Comparison of ENCODE assay signal across 34 cellular contexts in genomic region chr2:73772819-73773218, GRCh38. TPM values are rescaled to one million over a fixed set of nuclear protein-coding genes. Genes with fewer than 3 reads are reported as not detected.
"Had no signal": no experiment of that assay in that cellular context is flagged by ENCODE, and none has a peak within 500 bp of the region (broad histone marks: within the 10 kb centered on the region; RNA-seq: fewer than 3 reads in every experiment).

No MANE protein-coding gene starts in this region.

- H3K27me3 Mint-ChIP-seq: activated B cell treated with CpG ODN at 0.5 μM for 24 hours; activated CD8-positive, alpha-beta T cell treated with anti-CD3 and anti-CD28 coated beads for 36 hours; activated naive CD4-positive, alpha-beta T cell treated with anti-CD3 and anti-CD28 coated beads, Interleukin-2, amount 10 ng/mL, durations not matched to agents 7 days and 5 days; activated naive CD8-positive, alpha-beta T cell treated with anti-CD3 and anti-CD28 coated beads, Interleukin-2, amount 10 ng/mL, durations not matched to agents 7 days and 5 days; brain; T-helper 17 cell had no signal

- H3K9me3 Mint-ChIP-seq: activated B cell treated with CpG ODN at 0.5 μM for 24 hours; activated CD8-positive, alpha-beta T cell treated with anti-CD3 and anti-CD28 coated beads for 36 hours; activated naive CD4-positive, alpha-beta T cell treated with anti-CD3 and anti-CD28 coated beads, Interleukin-2, amount 10 ng/mL, durations not matched to agents 7 days and 5 days; activated naive CD4-positive, alpha-beta T cell treated with anti-CD3 and anti-CD28 coated beads, Interleukin-2, amount 50 U/mL, for 72 hours; activated naive CD8-positive, alpha-beta T cell treated with anti-CD3 and anti-CD28 coated beads, Interleukin-2, amount 10 ng/mL, durations not matched to agents 7 days and 5 days; activated T-cell treated with anti-CD3 and anti-CD28 coated beads, Interleukin-2, amount 50 U/mL, for 72 hours; brain; T-helper 2 cell treated with Interferon-gamma antibody and Interleukin-4, amounts not matched to agents 5 μg/mL and 100 μg/mL, for 36 hours had no signal

- H3K4me3 ChIP-seq: ascending aorta, esophagus squamous epithelium, gastroesophageal sphincter had no signal

- H3K4me3 Mint-ChIP-seq: activated B cell treated with CpG ODN at 0.5 μM for 24 hours; activated CD8-positive, alpha-beta T cell treated with anti-CD3 and anti-CD28 coated beads for 36 hours; activated naive CD4-positive, alpha-beta T cell treated with anti-CD3 and anti-CD28 coated beads, Interleukin-2, amount 10 ng/mL, durations not matched to agents 7 days and 5 days; activated naive CD8-positive, alpha-beta T cell treated with anti-CD3 and anti-CD28 coated beads, Interleukin-2, amount 10 ng/mL, durations not matched to agents 7 days and 5 days; activated T-cell treated with anti-CD3 and anti-CD28 coated beads, Interleukin-2, amount 50 U/mL, for 72 hours; brain; T-helper 17 cell; T-helper 2 cell treated with Interferon-gamma antibody and Interleukin-4, amounts not matched to agents 5 μg/mL and 100 μg/mL, for 36 hours had no signal

- H3K27ac Mint-ChIP-seq: activated B cell treated with CpG ODN at 0.5 μM for 24 hours; activated CD8-positive, alpha-beta T cell treated with anti-CD3 and anti-CD28 coated beads for 36 hours; activated naive CD4-positive, alpha-beta T cell treated with anti-CD3 and anti-CD28 coated beads, Interleukin-2, amount 10 ng/mL, durations not matched to agents 7 days and 5 days; activated naive CD4-positive, alpha-beta T cell treated with anti-CD3 and anti-CD28 coated beads, Interleukin-2, amount 50 U/mL, for 72 hours; activated naive CD8-positive, alpha-beta T cell treated with anti-CD3 and anti-CD28 coated beads, Interleukin-2, amount 10 ng/mL, durations not matched to agents 7 days and 5 days; activated T-cell treated with anti-CD3 and anti-CD28 coated beads, Interleukin-2, amount 50 U/mL, for 72 hours; T-helper 2 cell treated with Interferon-gamma antibody and Interleukin-4, amounts not matched to agents 5 μg/mL and 100 μg/mL, for 36 hours had no signal

- H3K9me3 ChIP-seq: ascending aorta, esophagus squamous epithelium, gastroesophageal sphincter had no signal

- DNase-seq: activated B cell treated with CpG ODN at 0.5 μM for 24 hours; activated CD4-positive, alpha-beta T cell treated with anti-CD3 and anti-CD28 coated beads for 48 hours; activated CD4-positive, alpha-beta T cell treated with anti-CD3 and anti-CD28 coated beads, Interleukin-2, amount 50 U/mL, for 1 hour; activated CD4-positive, alpha-beta T cell treated with anti-CD3 and anti-CD28 coated beads, Interleukin-2, amount 50 U/mL, for 48 hours; activated CD8-positive, alpha-beta memory T cell treated with anti-CD3 and anti-CD28 coated beads for 24 hours; activated CD8-positive, alpha-beta T cell treated with anti-CD3 and anti-CD28 coated beads for 36 hours; activated gamma-delta T cell; activated naive CD4-positive, alpha-beta T cell; activated naive CD4-positive, alpha-beta T cell treated with anti-CD3 and anti-CD28 coated beads, Interleukin-2, amount 10 ng/mL, durations not matched to agents 7 days and 5 days; activated naive CD8-positive, alpha-beta T cell treated with anti-CD3 and anti-CD28 coated beads, Interleukin-2, amount 10 ng/mL, durations not matched to agents 7 days and 5 days; activated T-cell treated with anti-CD3 and anti-CD28 coated beads, Interleukin-2, amount 50 U/mL, for 1 hour; activated T-cell treated with anti-CD3 and anti-CD28 coated beads, Interleukin-2, amount 50 U/mL, for 72 hours; cortex of kidney; dermis blood vessel endothelial cell; effector CD8-positive, alpha-beta T cell; esophagus squamous epithelium; foreskin melanocyte; T-helper 1 cell; T-helper 17 cell; T1000; WERI-Rb-1 had no signal

- H3K4me1 ChIP-seq: ascending aorta had no signal

- H3K27ac ChIP-seq: ascending aorta, epithelial cell of prostate, esophagus squamous epithelium, gastroesophageal sphincter, WERI-Rb-1 had no signal

- H3K27me3 ChIP-seq: ascending aorta, esophagus squamous epithelium, gastroesophageal sphincter had no signal

RNA-seq across cellular contexts. Expression of gene C2orf78, which starts 11.2 kb away (rescaled TPM):
- total RNA-seq: activated B cell treated with CpG ODN at 0.5 μM for 24 hours; activated CD8-positive, alpha-beta T cell treated with anti-CD3 and anti-CD28 coated beads for 36 hours; activated naive CD4-positive, alpha-beta T cell treated with anti-CD3 and anti-CD28 coated beads, Interleukin-2, amount 50 U/mL, for 72 hours; activated naive CD8-positive, alpha-beta T cell treated with anti-CD3 and anti-CD28 coated beads, Interleukin-2, amount 10 ng/mL, durations not matched to agents 7 days and 5 days; activated T-cell treated with anti-CD3 and anti-CD28 coated beads, Interleukin-2, amount 50 U/mL, for 72 hours; ascending aorta; bronchial epithelial cell; chondrocyte; dermis blood vessel endothelial cell; endothelial cell of umbilical vein; esophagus squamous epithelium; fibroblast of lung; fibroblast of villous mesenchyme; gastroesophageal sphincter; glomerular endothelial cell; T-helper 17 cell had no signal
- polyA plus RNA-seq: endothelial cell of umbilical vein, esophagus, fibroblast of lung had no signal
